Comparison of ENCODE assay signal across 13 cellular contexts in genomic region chr7:76063525-76063924, GRCh38. TPM values are rescaled to one million over a fixed set of nuclear protein-coding genes. Genes with fewer than 3 reads are reported as not detected.
DNase-seq lines count a peak whose midpoint lies in the region; ATAC-seq, FAIRE-seq and TF ChIP-seq lines count a peak whose summit lies in the region.
"Had no signal": no experiment of that assay in that cellular context is flagged by ENCODE, and none has a peak within 500 bp of the region (broad histone marks: within the 10 kb centered on the region; RNA-seq: fewer than 3 reads in every experiment).

No MANE protein-coding gene starts in this region.

- CTCF ChIA-PET in A549 (lab: Yijun Ruan, JAX): interaction anchor here (1.0 to 2.1 kb wide), 2 partner anchors 69 to 199 kb away, joined by 3 to 7 read pairs; no protein-coding TSS in a partner anchor
- CTCF ChIA-PET in GM10248 (lab: Yijun Ruan, JAX): no interaction called here

- TF ChIP-seq EP300 in A549 (IDR thresholded peaks at IDR 0.05): no peak

- no peak for FAIRE-seq in A549 (lab: Jason Lieb, UNC)

- no peak overlapping the region for H3K4me3 ChIP-seq in A549
- no peak overlapping the region for H3K4me3 ChIP-seq in SJCRH30
- no peak overlapping the region for H3K4me3 ChIP-seq in aorta (ENCODE audit: low read length in 2 of 2)

- 73% methylated on average over 10 of the region's 14 CpGs for WGBS in A549 (ENCODE audit: missing lambda C conversion rate)
- WGBS in aorta, 2 donors: 78 to 81% methylated on average over 14 of the region's 14 CpGs

- POLR2A ChIA-PET in A549 (lab: Yijun Ruan, JAX) (interaction anchor here (0.5 kb wide), 1 partner anchor 86 kb away, joined by 3 read pairs; no protein-coding TSS in a partner anchor), GM10248 (lab: Yijun Ruan, JAX) (no interaction called here)

- TF ChIP-seq RAD21 in A549 (conservative IDR thresholded peaks at IDR 0.05 in 1 of 2, IDR thresholded peaks at IDR 0.05 in 1 of 2): no peak

- DNase-seq in A549 (ENCODE audit: low read depth in 1 of 2, low spot score in 1 of 2) (no peak), GM10248 (ENCODE audit: extremely low spot score) (peak; percentile 8), SJCRH30 (peak; percentile 31 to 43), iPS-NIHi11 (ENCODE audit: low spot score) (peak; percentile 46), aorta (no peak), NCI-H510A treated with DMSO at 0.1 percent for 48 hours (lab: John Stamatoyannopoulos, UW) (no peak), kidney glomerular epithelial cell (lab: John Stamatoyannopoulos, UW) (no peak)
- no peak for DNase-seq in stimulated activated CD4-positive, alpha-beta T cell treated with anti-CD3 and anti-CD28 coated beads, Interleukin-4, amount 100 ng/mL, for 24 hours
- DNase-seq: activated CD4-positive, alpha-beta T cell treated with anti-CD3 and anti-CD28 coated beads, Interleukin-2, amount 50 U/mL, for 1 hour; foreskin melanocyte; stimulated activated naive CD8-positive, alpha-beta T cell treated with anti-CD3 and anti-CD28 coated beads, Interleukin-15, Interleukin-2, amounts not matched to agents 100 U/mL and 50 U/mL, for 24 hours; T-helper 9 cell had no signal

- H3K4me1 ChIP-seq in A549 (peaks cover 28% of the 10 kb centered on the region), SJCRH30 (no peaks in the 10 kb centered on the region), aorta (ENCODE audit: control insufficient read depth in 1 of 2, insufficient read depth in 2 of 2, low read length in 2 of 2) (no peaks in the 10 kb centered on the region)

- intact Hi-C loops in aorta (cut with DNase I): no loop called here

- H3K27me3 ChIP-seq in SJCRH30 (no peaks in the 10 kb centered on the region), aorta (ENCODE audit: control insufficient read depth in 1 of 2, insufficient read depth in 2 of 2, low read length in 1 of 2) (no peaks in the 10 kb centered on the region)

- no peak overlapping the region for H3K4me2 ChIP-seq in A549

- H3K27ac ChIP-seq in A549 (no peak overlapping the region), SJCRH30 (no peak overlapping the region), aorta (ENCODE audit: low read depth in 1 of 2, low read length in 2 of 2) (no peak overlapping the region)

- H3K36me3 ChIP-seq in SJCRH30 (peaks cover 68% of the 10 kb centered on the region), aorta (ENCODE audit: control insufficient read depth in 1 of 2, insufficient read depth in 2 of 2, low read length in 1 of 2) (peaks cover 9 to 15% of the 10 kb centered on the region in 2 donors)

- TF ChIP-seq POLR2A in A549 (IDR thresholded peaks at IDR 0.05; ENCODE audit: low read length): no peak

- H3K9me3 ChIP-seq in A549: no peaks in the 10 kb centered on the region
- no peaks in the 10 kb centered on the region for H3K9me3 ChIP-seq in SJCRH30 (replicated peaks)
- H3K9me3 ChIP-seq in aorta (ENCODE audit: control insufficient read depth, low read length): no peaks in the 10 kb centered on the region

- TF ChIP-seq CTCF in A549 (IDR thresholded peaks at IDR 0.05) (no peak), GM10248 (IDR thresholded peaks at IDR 0.05; ENCODE audit: control extremely low read depth, extremely low read depth, low read depth, missing control alignments) (no peak)

- ATAC-seq in A549: no peak
- no peak for ATAC-seq in aorta (ENCODE audit: low FRiP score)
- ATAC-seq: Panc1; stimulated activated naive CD8-positive, alpha-beta T cell treated with anti-CD3 and anti-CD28 coated beads, Interleukin-15, Interleukin-2, amounts not matched to agents 100 U/mL and 50 U/mL, for 24 hours had no signal

TF ChIP-seq in A549, 52 proteins besides CTCF, POLR2A, EP300 and RAD21:
- TF ChIP-seq SMC3 (IDR thresholded peaks at IDR 0.05): 0 out of 3 replicates have a peak, but pooled peaks have one; percentile 6
- no peak for TF ChIP-seq NPAS2 (CRISPR knock-in tag; IDR thresholded peaks at IDR 0.05; ENCODE audit: borderline replicate concordance)

RNA-seq across cellular contexts. Expression of gene MDH2, which starts 15.6 kb away (rescaled TPM):
- 164 and 190 TPM in 2 replicates for polyA plus RNA-seq in A549 (2011; rRNA removed)
- 318 and 333 TPM in 2 replicates for polyA plus RNA-seq in A549 (2012; cell fraction: cytosol; rRNA removed)
- 328 and 364 TPM in 2 replicates for polyA plus RNA-seq in A549 (2012; cell fraction: nucleus; rRNA removed)
- 223 to 236 TPM (median 226 TPM) in 3 replicates for polyA plus RNA-seq in A549 (2017; fragmentation: RNase III; extraction: RNeasy Plus Mini Kit Qiagen cat#74134 plus additional on column Dnase treatment)
- polyA minus RNA-seq in A549 (2011; rRNA and poly(A)+ RNA removed): 418 and 525 TPM in 2 replicates
- 160 and 168 TPM in 2 replicates for total RNA-seq in SJCRH30 (2014; rRNA removed; shearing (Covaris generic))
- 10 to 100 TPM; 68.4 to 87.9 TPM for total RNA-seq in aorta
- polyA plus RNA-seq in aorta: 10 to 100 TPM; 65.3 to 66.7 TPM

RNA-seq across cellular contexts. Expression of gene STYXL1, which starts 15.7 kb away (rescaled TPM):
- 73.8 and 76.8 TPM in 2 replicates for polyA plus RNA-seq in A549 (2011; rRNA removed)
- polyA plus RNA-seq in A549 (2012; cell fraction: cytosol; rRNA removed): 40.4 and 43.5 TPM in 2 replicates
- 28.7 and 47.4 TPM in 2 replicates for polyA plus RNA-seq in A549 (2012; cell fraction: nucleus; rRNA removed)
- polyA plus RNA-seq in A549 (2017; fragmentation: RNase III; extraction: RNeasy Plus Mini Kit Qiagen cat#74134 plus additional on column Dnase treatment): 36.0 to 39.9 TPM (median 39.1 TPM) in 3 replicates
- polyA minus RNA-seq in A549 (2011; rRNA and poly(A)+ RNA removed): 23.3 and 32.1 TPM in 2 replicates
- 60.9 and 66.8 TPM in 2 replicates for total RNA-seq in SJCRH30 (2014; rRNA removed; shearing (Covaris generic))
- total RNA-seq in aorta: 10 to 100 TPM in 1 of 2 donors, 1 to 10 TPM in 1; 6.1 to 16.8 TPM
- 10 to 100 TPM; 16.2 to 18.7 TPM for polyA plus RNA-seq in aorta

Comparison
In these comparisons a context has a peak if more than half of its experiments do, and no peak if none do; other contexts are left out.
1. DNase-seq: peak in GM10248 (single experiment), SJCRH30 (2 of 2) and iPS-NIHi11 (single experiment); none in A549 (0 of 2), aorta (0 of 2), stimulated activated CD4-positive, alpha-beta T cell treated with anti-CD3 and anti-CD28 coated beads, Interleukin-4, amount 100 ng/mL, for 24 hours (single experiment), NCI-H510A treated with DMSO at 0.1 percent for 48 hours (single experiment) and kidney glomerular epithelial cell (single experiment).